28 cellular contexts compared by ENCODE assay signal in the genomic region with DNA sequence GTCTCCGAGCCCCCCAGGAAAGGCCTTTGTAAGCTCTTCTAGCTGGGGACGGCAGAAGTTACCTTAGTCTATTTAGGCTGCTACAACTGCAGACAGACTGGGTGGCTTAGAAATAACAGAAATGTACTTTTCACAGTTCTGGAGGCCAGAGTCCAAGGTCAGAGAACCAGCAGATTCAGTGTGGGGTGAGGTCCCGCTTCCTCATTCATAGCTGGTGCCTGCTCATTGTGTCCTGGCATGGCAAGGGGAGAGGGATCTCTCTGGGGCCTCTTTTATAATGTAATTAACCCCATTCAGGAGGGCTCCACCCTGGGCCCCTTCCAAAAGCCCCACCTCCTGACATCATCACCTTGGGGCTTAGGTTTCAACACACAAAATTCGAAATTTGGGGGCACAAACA.
"Had no signal": no experiment of that assay in that cellular context is flagged by ENCODE, and none has a peak within 500 bp of the region (broad histone marks: within the 10 kb centered on the region; RNA-seq: fewer than 3 reads in every experiment).

No MANE protein-coding gene starts in this region.

- H3K27ac Mint-ChIP-seq: mesothelial cell of epicardium; naive B cell; natural killer cell treated with Interleukin-12 subunit alpha and Interleukin-12 subunit beta and Interleukin-15 and Interleukin-18, amount 100 ng/mL, for 72 hours; progenitor cell of endocrine pancreas; stimulated activated effector memory CD8-positive, alpha-beta T cell treated with anti-CD3 and anti-CD28 coated beads, Interleukin-12 subunit alpha, Interleukin-12 subunit beta, amount 100 ng/mL, for 72 hours had no signal

- H3K4me3 Mint-ChIP-seq: mesothelial cell of epicardium; naive B cell; natural killer cell treated with Interleukin-12 subunit alpha and Interleukin-12 subunit beta and Interleukin-15 and Interleukin-18, amount 100 ng/mL, for 72 hours; neural crest cell; stimulated activated effector memory CD8-positive, alpha-beta T cell treated with anti-CD3 and anti-CD28 coated beads, Interleukin-12 subunit alpha, Interleukin-12 subunit beta, amount 100 ng/mL, for 72 hours had no signal

- H2AFZ ChIP-seq: hepatocyte, parathyroid adenoma had no signal

- H3K27me3 ChIP-seq: foreskin keratinocyte, thyroid gland had no signal

- H3K4me1 Mint-ChIP-seq: mesothelial cell of epicardium; naive B cell; stimulated activated effector memory CD8-positive, alpha-beta T cell treated with anti-CD3 and anti-CD28 coated beads, Interleukin-12 subunit alpha, Interleukin-12 subunit beta, amount 100 ng/mL, for 72 hours had no signal

- H3K4me2 ChIP-seq: hepatocyte, smooth muscle cell had no signal

- H3K4me1 ChIP-seq: esophagus muscularis mucosa, foreskin keratinocyte, gastroesophageal sphincter, heart left ventricle, parathyroid adenoma, stomach had no signal

- H3K4me3 ChIP-seq: coronary artery, esophagus muscularis mucosa, gastroesophageal sphincter, heart left ventricle, hepatocyte, mucosa of descending colon, smooth muscle cell, stomach, thyroid gland had no signal

- ATAC-seq: foreskin keratinocyte; gastroesophageal sphincter; heart left ventricle; left lobe of liver; mucosa of descending colon; natural killer cell treated with Interleukin-12 subunit alpha and Interleukin-12 subunit beta and Interleukin-15 and Interleukin-18, amount 100 ng/mL, for 72 hours; sciatic nerve; stimulated activated effector memory CD8-positive, alpha-beta T cell treated with anti-CD3 and anti-CD28 coated beads, Interleukin-12 subunit alpha, Interleukin-12 subunit beta, amount 100 ng/mL, for 72 hours had no signal

- H3K36me3 ChIP-seq: esophagus muscularis mucosa, gastroesophageal sphincter, heart left ventricle, stomach, thyroid gland had no signal

- DNase-seq: dermis blood vessel endothelial cell; effector memory CD4-positive, alpha-beta T cell; foreskin keratinocyte; heart left ventricle; mesenchymal stem cell; naive B cell; stimulated activated CD4-positive, alpha-beta T cell treated with anti-CD3 and anti-CD28 coated beads, Interleukin-2, amount 100 ng/mL, for 24 hours; stimulated activated CD4-positive, alpha-beta T cell treated with anti-CD3 and anti-CD28 coated beads, Interleukin-4, amount 100 ng/mL, for 24 hours; stimulated activated naive CD4-positive, alpha-beta T cell treated with Interleukin-2 at 50 U/mL for 16 hours; stomach; thyroid gland; trophoblast cell had no signal

- H3K79me2 ChIP-seq: hepatocyte, parathyroid adenoma had no signal

- H3K36me3 Mint-ChIP-seq: mesothelial cell of epicardium; naive B cell; natural killer cell treated with Interleukin-12 subunit alpha and Interleukin-12 subunit beta and Interleukin-15 and Interleukin-18, amount 100 ng/mL, for 72 hours; stimulated activated effector memory CD8-positive, alpha-beta T cell treated with anti-CD3 and anti-CD28 coated beads, Interleukin-12 subunit alpha, Interleukin-12 subunit beta, amount 100 ng/mL, for 72 hours had no signal

- H3K9me3 ChIP-seq: esophagus muscularis mucosa, gastroesophageal sphincter, heart left ventricle, mucosa of descending colon, stomach, thyroid gland had no signal

- FAIRE-seq: endothelial cell of umbilical vein, kidney had no signal

- H3K27me3 Mint-ChIP-seq: naive B cell; natural killer cell treated with Interleukin-12 subunit alpha and Interleukin-12 subunit beta and Interleukin-15 and Interleukin-18, amount 100 ng/mL, for 72 hours had no signal

- H3K9me3 Mint-ChIP-seq: mesothelial cell of epicardium; natural killer cell treated with Interleukin-12 subunit alpha and Interleukin-12 subunit beta and Interleukin-15 and Interleukin-18, amount 100 ng/mL, for 72 hours; neural crest cell; stimulated activated effector memory CD8-positive, alpha-beta T cell treated with anti-CD3 and anti-CD28 coated beads, Interleukin-12 subunit alpha, Interleukin-12 subunit beta, amount 100 ng/mL, for 72 hours had no signal

- H3K9ac ChIP-seq: parathyroid adenoma had no signal

- H3K27ac ChIP-seq: coronary artery, esophagus muscularis mucosa, foreskin keratinocyte, gastroesophageal sphincter, heart left ventricle, hepatocyte, parathyroid adenoma, stomach, thyroid gland had no signal
